ENCODE assay signal across 29 cellular contexts in genomic region chr15:94432279-94432678, GRCh38.
A peak's percentile ranks its signal among the peaks of the same experiment; 100 is the strongest.
DNase-seq lines count a peak whose midpoint lies in the region; ATAC-seq and FAIRE-seq lines count a peak whose summit lies in the region.
"Had no signal": no experiment of that assay in that cellular context is flagged by ENCODE, and none has a peak within 500 bp of the region (broad histone marks: within the 10 kb centered on the region; RNA-seq: fewer than 3 reads in every experiment).

No MANE protein-coding gene starts in this region.

- 17 to 56% (median 40%) methylated on average over 1 of the region's 1 CpG for WGBS in small intestine, 3 donors

- in situ Hi-C loops in ACHN (cut with HindIII; ENCODE audit: low pct_ligation_motif_present, low pct_unique_long_range_greater_than_20kb, low sequenced_read_pairs): no loop called here

- intact Hi-C loops in left colon (cut with DNase I, micrococcal nuclease): no loop called here

- no peaks in the 10 kb centered on the region for H3K4me1 ChIP-seq in small intestine (ENCODE audit: control insufficient read depth in 2 of 2, insufficient read depth in 1 of 2, low read depth in 1 of 2, low read length in 1 of 2)
- H3K4me1 ChIP-seq: A549, BE2C, BLaER1 had no signal

- H3K27me3 ChIP-seq in small intestine (ENCODE audit: control insufficient read depth in 2 of 2, insufficient read depth in 2 of 2, low read length in 2 of 2): no peaks in the 10 kb centered on the region
- H3K27me3 ChIP-seq: BE2C, BLaER1 had no signal

- peaks cover 0 to under 1% (median 0%) of the 10 kb centered on the region in 6 donors for H3K9me3 Mint-ChIP-seq in immature natural killer cell
- H3K9me3 Mint-ChIP-seq: CD4-positive, CD25-positive, alpha-beta regulatory T cell had no signal

- FAIRE-seq in small intestine (lab: Jason Lieb, UNC): no peak
- FAIRE-seq: GM12878, GM12892, GM18507, GM19239 had no signal

- H3K4me3 Mint-ChIP-seq in immature natural killer cell: no peak overlapping the region
- H3K4me3 Mint-ChIP-seq: CD14-positive monocyte; CD4-positive, alpha-beta memory T cell; CD4-positive, CD25-positive, alpha-beta regulatory T cell; CD8-positive, alpha-beta memory T cell had no signal

- no peaks in the 10 kb centered on the region for H3K36me3 ChIP-seq in small intestine (ENCODE audit: control insufficient read depth in 2 of 2, insufficient read depth in 2 of 2, low read length in 2 of 2)
- H3K36me3 ChIP-seq: BE2C, BLaER1 had no signal

- H3K36me3 Mint-ChIP-seq in immature natural killer cell: peaks cover 7 to 14% (median 14%) of the 10 kb centered on the region in 3 donors

- H3K27ac Mint-ChIP-seq in immature natural killer cell: peak overlapping the region in 5 of 6 donors; percentile 28 to 76 (median 42)
- H3K27ac Mint-ChIP-seq: CD14-positive monocyte; CD4-positive, alpha-beta memory T cell; CD4-positive, CD25-positive, alpha-beta regulatory T cell had no signal

- no peaks in the 10 kb centered on the region for H3K9me3 ChIP-seq in small intestine (ENCODE audit: control insufficient read depth, low read depth)
- H3K9me3 ChIP-seq: BE2C, BLaER1 had no signal

- H3K27ac ChIP-seq in small intestine (ENCODE audit: low read depth in 1 of 2, low read length in 1 of 2): no peak overlapping the region
- H3K27ac ChIP-seq: 22Rv1, A549, BLaER1 had no signal

- peaks cover 11 to 21% of the 10 kb centered on the region in 2 donors for H3K4me1 Mint-ChIP-seq in immature natural killer cell
- H3K4me1 Mint-ChIP-seq: CD14-positive monocyte; CD4-positive, alpha-beta memory T cell; CD4-positive, CD25-positive, alpha-beta regulatory T cell; CD8-positive, alpha-beta memory T cell had no signal

- ATAC-seq in left colon (peak; percentile 65), HG02610 (IDR thresholded peaks at IDR 0.05; ENCODE audit: unreplicated experiment) (no peak)
- ATAC-seq: A549, GM12878 had no signal

- peak; percentile 1 for DNase-seq in NCI-H1105 treated with DMSO at 0.1 percent for 48 hours (lab: John Stamatoyannopoulos, UW)
- no peak for DNase-seq in NCI-H1105 (lab: John Stamatoyannopoulos, UW)
- no peak for DNase-seq in immature natural killer cell
- no peak for DNase-seq in left colon
- DNase-seq in small intestine: peak; percentile 62
- DNase-seq in NCI-H1694 treated with DMSO at 0.1 percent for 48 hours (lab: John Stamatoyannopoulos, UW): no peak
- DNase-seq in ACHN: no peak
- DNase-seq: BE2C; C1 segment of cervical spinal cord; CD4-positive, alpha-beta memory T cell; CD4-positive, CD25-positive, alpha-beta regulatory T cell; CD8-positive, alpha-beta memory T cell; COR-L47; DMS 273 treated with DMSO at 0.1 percent for 48 hours; DMS153; DMS53; DMS79; DND-41; EL; GDM1 had no signal

- peaks cover 0 to 5% (median under 1%) of the 10 kb centered on the region in 3 donors for H3K27me3 Mint-ChIP-seq in immature natural killer cell (ENCODE audit: low read depth in 3 of 3)
- H3K27me3 Mint-ChIP-seq: CD4-positive, alpha-beta memory T cell; CD4-positive, CD25-positive, alpha-beta regulatory T cell; CD8-positive, alpha-beta memory T cell had no signal

- no peak overlapping the region for H3K4me3 ChIP-seq in small intestine (ENCODE audit: low read depth in 1 of 2, low read length in 2 of 2)
- H3K4me3 ChIP-seq: A549, BLaER1, GM12878 had no signal

Comparison
In these comparisons a context has a peak if more than half of its experiments do, and no peak if none do; other contexts are left out.
1. DNase-seq: peak in NCI-H1105 treated with DMSO at 0.1 percent for 48 hours (single experiment) and small intestine (single experiment); none in NCI-H1105 (single experiment), immature natural killer cell (0 of 3), left colon (0 of 2), NCI-H1694 treated with DMSO at 0.1 percent for 48 hours (single experiment) and ACHN (single experiment).